In the genomic region with DNA sequence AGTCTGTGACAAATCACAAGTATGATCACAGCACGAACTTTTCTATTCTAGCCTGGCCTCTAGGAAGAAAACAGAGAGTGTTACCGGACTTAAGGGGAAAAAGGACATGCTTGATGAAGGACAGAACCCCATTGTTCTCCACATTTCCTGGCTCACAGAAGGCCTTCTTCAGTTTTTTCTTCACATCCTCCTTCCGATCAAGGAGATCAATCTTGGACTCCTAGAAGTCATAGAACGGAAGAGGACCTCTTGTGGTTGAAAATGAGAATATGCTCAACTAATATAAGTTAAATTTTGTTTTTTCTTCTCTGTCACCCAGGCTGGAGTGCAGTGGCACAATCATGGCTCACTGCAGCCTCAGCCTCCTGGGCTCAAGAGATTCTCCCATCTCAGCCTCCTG, we compare ENCODE assay signal across 2 cellular contexts.
TF ChIP-seq lines count a peak whose summit lies in the region.

No MANE protein-coding gene starts in this region.

TF ChIP-seq in HCT116, 20 proteins besides CTCF, POLR2A, EP300 and RAD21:
- TF ChIP-seq EZH2phosphoT487 (IDR thresholded peaks at IDR 0.05; ENCODE audit: borderline replicate concordance) (no peak), SRF (IDR thresholded peaks at IDR 0.05; ENCODE audit: low read depth) (no peak), ZFX (IDR thresholded peaks at IDR 0.05) (no peak), ELF1 (IDR thresholded peaks at IDR 0.05; ENCODE audit: borderline replicate concordance, low read depth) (no peak), POLR2AphosphoS5 (IDR thresholded peaks at IDR 0.05; ENCODE audit: low read depth, low read length) (no peak), EGR1 (IDR thresholded peaks at IDR 0.05; ENCODE audit: low read depth) (no peak), FOSL1 (IDR thresholded peaks at IDR 0.05; ENCODE audit: low read depth) (no peak), JUND (IDR thresholded peaks at IDR 0.05) (no peak), ZBTB33 (IDR thresholded peaks at IDR 0.05; ENCODE audit: extremely low read depth, insufficient replicate concordance, low read length) (no peak)
- TF ChIP-seq, protein P1, sequence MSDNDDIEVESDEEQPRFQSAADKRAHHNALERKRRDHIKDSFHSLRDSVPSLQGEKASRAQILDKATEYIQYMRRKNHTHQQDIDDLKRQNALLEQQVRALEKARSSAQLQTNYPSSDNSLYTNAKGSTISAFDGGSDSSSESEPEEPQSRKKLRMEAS (IDR thresholded peaks at IDR 0.05), result no peak

TF ChIP-seq in K562, 482 proteins besides CTCF, POLR2A, EP300 and RAD21:
- TF ChIP-seq KLF13 (tag; IDR thresholded peaks at IDR 0.05; ENCODE audit: borderline replicate concordance, low read depth), result no peak
- TF ChIP-seq ZNF121 (CRISPR knock-in tag; conservative IDR thresholded peaks at IDR 0.05), result no peak
- no peak for TF ChIP-seq ZHX1 (conservative IDR thresholded peaks at IDR 0.05; ENCODE audit: low read length)
- no peak for TF ChIP-seq HOXB6 (CRISPR knock-in tag; IDR thresholded peaks at IDR 0.05; ENCODE audit: borderline replicate concordance)
- TF ChIP-seq POLR2B (IDR thresholded peaks at IDR 0.05; ENCODE audit: low read depth, partially characterized antibody), result peak; percentile 36
- TF ChIP-seq RBM22 (IDR thresholded peaks at IDR 0.05; ENCODE audit: low read depth, low read length, poor library complexity, severe bottlenecking), result peak; percentile 6
- TF ChIP-seq CEBPZ (IDR thresholded peaks at IDR 0.05; ENCODE audit: borderline replicate concordance, low read depth, low read length), result no peak
- no peak for TF ChIP-seq SMAD2 (IDR thresholded peaks at IDR 0.05; ENCODE audit: low read depth, low read length)
- TF ChIP-seq TCF7L2 (IDR thresholded peaks at IDR 0.05; ENCODE audit: low read depth, low read length), result no peak
